11 cellular contexts compared by ENCODE assay signal in genomic region chr11:94131363-94132115, GRCh38. TPM values are rescaled to one million over a fixed set of nuclear protein-coding genes. Genes with fewer than 3 reads are reported as not detected.
DNase-seq lines count a peak whose midpoint lies in the region; ATAC-seq, FAIRE-seq and TF ChIP-seq lines count a peak whose summit lies in the region.
"Had no signal": no experiment of that assay in that cellular context is flagged by ENCODE, and none has a peak within 500 bp of the region (broad histone marks: within the 10 kb centered on the region; RNA-seq: fewer than 3 reads in every experiment).

No MANE protein-coding gene starts in this region.

- TF ChIP-seq EP300 in esophagus muscularis mucosa (IDR thresholded peaks at IDR 0.05), result no peak

- ATAC-seq in pancreas (no peak), HG02870 (IDR thresholded peaks at IDR 0.05; ENCODE audit: unreplicated experiment) (no peak), GM18858 (IDR thresholded peaks at IDR 0.05; ENCODE audit: unreplicated experiment) (no peak)

- peaks cover 6 to 11% of the 10 kb centered on the region in 2 donors for H3K36me3 Mint-ChIP-seq in CD14-positive monocyte

- DNase-seq in EH (ENCODE audit: low read depth) (peak; percentile 61), OCI-LY7 (ENCODE audit: low spot score) (no peak), esophagus muscularis mucosa (ENCODE audit: extremely low spot score) (no peak), pancreas (peak in 1 of 6 donors; percentile 29), putamen (ENCODE audit: low spot score) (no peak), CD14-positive monocyte (ENCODE audit: low spot score) (no peak)
- DNase-seq: activated B cell treated with CpG ODN at 0.5 μM for 24 hours, GOT3 had no signal

- H3K27ac ChIP-seq in OCI-LY7 (ENCODE audit: low read depth, low read length, poor library complexity, severe bottlenecking), result no peak overlapping the region
- peak overlapping the region; percentile 85 to 98 (median 94) for H3K27ac ChIP-seq in esophagus muscularis mucosa (replicated peaks in 1 of 4)
- peak overlapping the region in 3 of 4 donors; percentile 0 to 23 (median 2) for H3K27ac ChIP-seq in pancreas

- H3K27me3 ChIP-seq in esophagus muscularis mucosa (no peaks in the 10 kb centered on the region), pancreas (no peaks in the 10 kb centered on the region)

- no peak for TF ChIP-seq POLR2A in esophagus muscularis mucosa (IDR thresholded peaks at IDR 0.05; ENCODE audit: low read depth)

- no peak overlapping the region for H3K4me3 Mint-ChIP-seq in CD14-positive monocyte
- H3K4me3 Mint-ChIP-seq: activated B cell treated with CpG ODN at 0.5 μM for 24 hours; central memory CD8-positive, alpha-beta T cell had no signal

- peaks cover 0 to 6% (median 2%) of the 10 kb centered on the region in 3 donors for H3K27me3 Mint-ChIP-seq in CD14-positive monocyte (ENCODE audit: low read depth in 3 of 3)
- H3K27me3 Mint-ChIP-seq: activated B cell treated with CpG ODN at 0.5 μM for 24 hours; central memory CD8-positive, alpha-beta T cell had no signal

- peaks cover 0 to 2% (median 0%) of the 10 kb centered on the region in 7 donors for H3K9me3 Mint-ChIP-seq in CD14-positive monocyte
- H3K9me3 Mint-ChIP-seq: activated B cell treated with CpG ODN at 0.5 μM for 24 hours; central memory CD8-positive, alpha-beta T cell had no signal

- H3K4me3 ChIP-seq in OCI-LY7 (ENCODE audit: low read depth, low read length, poor library complexity, severe bottlenecking) (no peak overlapping the region), esophagus muscularis mucosa (peak overlapping the region in 3 of 4 donors; percentile 69 to 91 (median 85)), pancreas (no peak overlapping the region)

- TSS peak; percentile 33 for BruUV-seq in OCI-LY7 (replicated peaks; lab: Mats Ljungman, UMichigan)

- no peak overlapping the region for H3K27ac Mint-ChIP-seq in CD14-positive monocyte
- H3K27ac Mint-ChIP-seq: activated B cell treated with CpG ODN at 0.5 μM for 24 hours had no signal

- H2AFZ ChIP-seq in OCI-LY7 (ENCODE audit: low read length), result no peak overlapping the region

- H3K36me3 ChIP-seq in OCI-LY7 (ENCODE audit: insufficient read depth, low read length) (no peaks in the 10 kb centered on the region), esophagus muscularis mucosa (no peaks in the 10 kb centered on the region), pancreas (no peaks in the 10 kb centered on the region)

- 15% methylated on average over 1 of the region's 1 CpG for WGBS in esophagus muscularis mucosa
- 3 to 11% methylated on average over 1 of the region's 1 CpG for WGBS in pancreas, 2 donors

- H3K9me3 ChIP-seq in OCI-LY7 (ENCODE audit: low read length) (no peaks in the 10 kb centered on the region), esophagus muscularis mucosa (no peaks in the 10 kb centered on the region), pancreas (no peaks in the 10 kb centered on the region)

- H3K4me2 ChIP-seq in OCI-LY7 (ENCODE audit: low read length), result peak overlapping the region; percentile 87

- intact Hi-C loops in OCI-LY7 (cut with micrococcal nuclease; ENCODE audit: unreplicated experiment), result no loop called here
- intact Hi-C loops in esophagus muscularis mucosa (cut with DNase I), result no loop called here
- intact Hi-C loops in pancreas (cut with DNase I), result no loop called here
- intact Hi-C loops in CD14-positive monocyte (cut with micrococcal nuclease), result no loop called here

- POLR2A ChIA-PET in OCI-LY7 (lab: Charles Lee), result interaction anchor here (0.6 to 0.7 kb wide), 2 partner anchors 78 to 206 kb away, joined by 3 to 6 read pairs; no protein-coding TSS in a partner anchor

- H3K4me1 ChIP-seq in OCI-LY7 (ENCODE audit: insufficient read depth, low read length, poor library complexity, severe bottlenecking), result peaks cover 32% of the 10 kb centered on the region
- H3K4me1 ChIP-seq in esophagus muscularis mucosa, result peaks cover 55 to 77% (median 72%) of the 10 kb centered on the region in 4 donors
- peaks cover 4 to 30% (median 4%) of the 10 kb centered on the region in 3 donors for H3K4me1 ChIP-seq in pancreas

- peaks cover 37% of the 10 kb centered on the region; the same call in 1 of the 2 replicates for H3K79me2 ChIP-seq in OCI-LY7 (ENCODE audit: insufficient read depth, low read depth, low read length)

- TF ChIP-seq CTCF in OCI-LY7 (conservative IDR thresholded peaks at IDR 0.05; ENCODE audit: low read length) (no peak), esophagus muscularis mucosa (IDR thresholded peaks at IDR 0.05) (no peak), pancreas (IDR thresholded peaks at IDR 0.05) (no peak), CD14-positive monocyte (IDR thresholded peaks at IDR 0.05) (no peak)

- CTCF ChIA-PET in OCI-LY7 (lab: Charles Lee; ENCODE audit: unreplicated experiment), result interaction anchor here (0.5 kb wide), 1 partner anchor 1948 kb away, joined by 3 read pairs; no protein-coding TSS in a partner anchor

- H3K9me2 ChIP-seq in OCI-LY7 (ENCODE audit: insufficient read depth, low read length), result no peaks in the 10 kb centered on the region

- H4K20me1 ChIP-seq in OCI-LY7 (ENCODE audit: insufficient read depth, low read length), result peaks cover 23% of the 10 kb centered on the region

- FAIRE-seq in pancreas (lab: Jason Lieb, UNC), result no peak

- H3K4me1 Mint-ChIP-seq in CD14-positive monocyte, result peaks cover 51% of the 10 kb centered on the region

RNA-seq across cellular contexts. Expression of gene PANX1, which starts 2.9 kb away (rescaled TPM):
- total RNA-seq in OCI-LY7 (2014; rRNA removed; shearing (Covaris generic)), result 14.3 and 16.5 TPM in 2 replicates
- 10.8 and 11.3 TPM in 2 replicates for total RNA-seq in OCI-LY7 (2022)
- total RNA-seq in esophagus muscularis mucosa, result 10 to 100 TPM; 25.7 to 35.6 (median 29.7) TPM
- total RNA-seq in pancreas, result 10 to 100 TPM in 1 of 6 donors, 1 to 10 TPM in 5; 3.8 to 10.4 (median 5.7) TPM
- polyA plus RNA-seq in pancreas, result 1 to 10 TPM; 2.2 to 2.5 TPM
- polyA plus RNA-seq in CD14-positive monocyte, result 10 to 100 TPM; 12.7 to 15.7 TPM

Comparison
In these comparisons a context has a peak if more than half of its experiments do, and no peak if none do; other contexts are left out.
1. H3K4me3 ChIP-seq: peak in esophagus muscularis mucosa (3 of 4); none in OCI-LY7 (single experiment) and pancreas (0 of 4).